In genomic region chr10:89478739-89479116, GRCh38 we compare ENCODE assay signal across 14 cellular contexts. TPM values are rescaled to one million over a fixed set of nuclear protein-coding genes. Genes with fewer than 3 reads are reported as not detected.
DNase-seq lines count a peak whose midpoint lies in the region; ATAC-seq, FAIRE-seq and TF ChIP-seq lines count a peak whose summit lies in the region.
"Had no signal": no experiment of that assay in that cellular context is flagged by ENCODE, and none has a peak within 500 bp of the region (broad histone marks: within the 10 kb centered on the region; RNA-seq: fewer than 3 reads in every experiment).

No MANE protein-coding gene starts in this region.

- H3K9me3 ChIP-seq in AG04450 (ENCODE audit: control insufficient read depth, insufficient read depth, low read length): no peaks in the 10 kb centered on the region; the same call in 1 of the 2 replicates
- H3K9me3 ChIP-seq in astrocyte (ENCODE audit: insufficient read depth, low read depth, low read length): no peaks in the 10 kb centered on the region
- H3K9me3 ChIP-seq in gastroesophageal sphincter: no peaks in the 10 kb centered on the region
- no peaks in the 10 kb centered on the region for H3K9me3 ChIP-seq in psoas muscle
- H3K9me3 ChIP-seq: colonic mucosa had no signal

- peak; percentile 79 for FAIRE-seq in astrocyte (lab: Jason Lieb, UNC)
- FAIRE-seq: HTR-8/SVneo had no signal

- H3K36me3 ChIP-seq in astrocyte (ENCODE audit: insufficient read depth, low read length): no peaks in the 10 kb centered on the region
- no peaks in the 10 kb centered on the region for H3K36me3 ChIP-seq in gastroesophageal sphincter
- H3K36me3 ChIP-seq in psoas muscle (ENCODE audit: insufficient read depth in 1 of 2, low read depth in 1 of 2): no peaks in the 10 kb centered on the region
- H3K36me3 ChIP-seq: colonic mucosa had no signal

- peaks cover under 1% of the 10 kb centered on the region for H3K9me3 Mint-ChIP-seq in astrocyte (ENCODE audit: unreplicated experiment)

- WGBS in gastroesophageal sphincter (ENCODE audit: low coverage in 1 of 2), 2 donors: 18 to 43% methylated on average over 1 of the region's 1 CpG
- 48 to 66% (median 53%) methylated on average over 1 of the region's 1 CpG for WGBS in psoas muscle, 3 donors

- TF ChIP-seq CTCF in AG04450 (IDR thresholded peaks at IDR 0.05; ENCODE audit: low read depth, low read length) (no peak), astrocyte (IDR thresholded peaks at IDR 0.05; ENCODE audit: insufficient read depth, low read depth, low read length) (no peak), gastroesophageal sphincter (IDR thresholded peaks at IDR 0.05) (no peak), psoas muscle (IDR thresholded peaks at IDR 0.05) (no peak)

- no peak for TF ChIP-seq POLR2A in gastroesophageal sphincter (IDR thresholded peaks at IDR 0.05)

- H3K4me3 ChIP-seq in AG04450 (ENCODE audit: low read depth, low read length): no peak overlapping the region
- H3K4me3 ChIP-seq in astrocyte (ENCODE audit: insufficient read depth, low read depth, low read length): no peak overlapping the region
- no peak overlapping the region for H3K4me3 ChIP-seq in gastroesophageal sphincter
- no peak overlapping the region for H3K4me3 ChIP-seq in psoas muscle
- H3K4me3 ChIP-seq: colonic mucosa had no signal

- H3K4me1 ChIP-seq in astrocyte (ENCODE audit: insufficient read depth, low read length): peaks cover 46% of the 10 kb centered on the region
- H3K4me1 ChIP-seq in gastroesophageal sphincter: peaks cover 43 to 87% (median 56%) of the 10 kb centered on the region in 3 donors
- peaks cover 44% of the 10 kb centered on the region for H3K4me1 ChIP-seq in psoas muscle
- H3K4me1 ChIP-seq: colonic mucosa had no signal

- peaks cover 35% of the 10 kb centered on the region for H3K4me1 Mint-ChIP-seq in astrocyte (ENCODE audit: low read depth, unreplicated experiment)

- DNase-seq in AG04450 (ENCODE audit: low read depth, low spot score): no peak
- peak; percentile 87 for DNase-seq in astrocyte (ENCODE audit: low read depth)
- no peak for DNase-seq in psoas muscle
- no peak for DNase-seq in activated CD8-positive, alpha-beta memory T cell treated with anti-CD3 and anti-CD28 coated beads, Interleukin-2, amount 50 U/mL, for 4 hours
- no peak for DNase-seq in retina
- no peak for DNase-seq in NCI-H345 treated with DMSO at 0.1 percent for 48 hours (lab: John Stamatoyannopoulos, UW; ENCODE audit: unreplicated experiment)
- DNase-seq in NCI-H526 (lab: John Stamatoyannopoulos, UW): no peak
- DNase-seq: activated CD4-positive, alpha-beta T cell treated with anti-CD3 and anti-CD28 coated beads, Interleukin-2, amount 50 U/mL, for 48 hours; activated gamma-delta T cell treated with Interleukin-2 at 50 U/mL for 16 hours; colonic mucosa; NCI-H146; stimulated activated CD4-positive, alpha-beta T cell treated with anti-CD3 and anti-CD28 coated beads, Interleukin-12 subunit alpha, Interleukin-12 subunit beta, amount 100 ng/mL, for 4 hours had no signal

- TF ChIP-seq EP300 in gastroesophageal sphincter (IDR thresholded peaks at IDR 0.05): no peak

- peak; percentile 5 for ATAC-seq in gastroesophageal sphincter
- ATAC-seq in psoas muscle: no peak

- peak overlapping the region; percentile 37 for H3K9ac ChIP-seq in astrocyte (ENCODE audit: low read length)

- no peak overlapping the region for H3K27ac Mint-ChIP-seq in astrocyte (ENCODE audit: unreplicated experiment)

- H3K79me2 ChIP-seq in astrocyte (ENCODE audit: insufficient read depth, low read length): no peaks in the 10 kb centered on the region

- H3K27ac ChIP-seq in AG04450 (ENCODE audit: low read depth, low read length) (peak overlapping the region; percentile 11), astrocyte (ENCODE audit: low read depth, low read length) (peak overlapping the region; percentile 72), gastroesophageal sphincter (peak overlapping the region; percentile 82 to 99 (median 86)), psoas muscle (peak overlapping the region; percentile 33)
- H3K27ac ChIP-seq: colonic mucosa had no signal

- no peak overlapping the region for H2AFZ ChIP-seq in astrocyte (ENCODE audit: low read depth, low read length)

- no peaks in the 10 kb centered on the region for H3K36me3 Mint-ChIP-seq in astrocyte (ENCODE audit: low read depth, unreplicated experiment)

- no peaks in the 10 kb centered on the region for H4K20me1 ChIP-seq in astrocyte (ENCODE audit: insufficient read depth, low read length)

- H3K4me3 Mint-ChIP-seq in astrocyte (ENCODE audit: unreplicated experiment): no peak overlapping the region

- H3K4me2 ChIP-seq in astrocyte (ENCODE audit: low read length): peak overlapping the region; percentile 56

- intact Hi-C loops in psoas muscle (cut with DNase I): no loop called here

- no peaks in the 10 kb centered on the region for H3K27me3 ChIP-seq in AG04450 (ENCODE audit: control insufficient read depth, insufficient read depth, low read length)
- H3K27me3 ChIP-seq in astrocyte (ENCODE audit: insufficient read depth, low read length): no peaks in the 10 kb centered on the region
- no peaks in the 10 kb centered on the region for H3K27me3 ChIP-seq in gastroesophageal sphincter
- no peaks in the 10 kb centered on the region for H3K27me3 ChIP-seq in psoas muscle (ENCODE audit: insufficient read depth in 3 of 3, low read length in 2 of 3)
- H3K27me3 ChIP-seq: colonic mucosa had no signal

- POLR2A ChIA-PET in AG04450 (lab: Yijun Ruan, JAX): no interaction called here

- H3K27me3 Mint-ChIP-seq in astrocyte (ENCODE audit: low read depth, unreplicated experiment): peaks cover 2% of the 10 kb centered on the region

- CTCF ChIA-PET in AG04450 (lab: Charles Lee): interaction anchor here (1.0 kb wide), 1 partner anchor 86 kb away, joined by 3 read pairs; no protein-coding TSS in a partner anchor

RNA-seq across cellular contexts. Expression of gene SLC16A12, which starts 56.7 kb away (rescaled TPM):
- polyA plus RNA-seq in AG04450 (2011; rRNA removed): 1.3 and 1.5 TPM in 2 replicates
- 1.2 and 1.5 TPM in 2 replicates for polyA minus RNA-seq in AG04450 (2011; rRNA and poly(A)+ RNA removed)
- total RNA-seq in astrocyte: 0.31 and 0.59 TPM in 2 replicates
- 10 to 100 TPM in 1 of 4 donors, 1 to 10 TPM in 3; 1.7 to 11.7 (median 2.4) TPM for total RNA-seq in gastroesophageal sphincter
- total RNA-seq in psoas muscle: 1 to 10 TPM in 3 of 4 donors, under 1 TPM in 1; 0.98 to 1.9 (median 1.2) TPM
- polyA plus RNA-seq in psoas muscle: 1 to 10 TPM in 2 of 3 donors, under 1 TPM in 1; 0.74 to 1.2 (median 1.1) TPM

Comparison
In these comparisons a context has a peak if more than half of its experiments do, and no peak if none do; other contexts are left out.
1. H3K27ac ChIP-seq: peak in every context shown above with its lines; median percentile 86 in gastroesophageal sphincter; 72 in astrocyte; 33 in psoas muscle; 11 in AG04450.